Comparison of ENCODE assay signal across 8 cellular contexts in the genomic region with DNA sequence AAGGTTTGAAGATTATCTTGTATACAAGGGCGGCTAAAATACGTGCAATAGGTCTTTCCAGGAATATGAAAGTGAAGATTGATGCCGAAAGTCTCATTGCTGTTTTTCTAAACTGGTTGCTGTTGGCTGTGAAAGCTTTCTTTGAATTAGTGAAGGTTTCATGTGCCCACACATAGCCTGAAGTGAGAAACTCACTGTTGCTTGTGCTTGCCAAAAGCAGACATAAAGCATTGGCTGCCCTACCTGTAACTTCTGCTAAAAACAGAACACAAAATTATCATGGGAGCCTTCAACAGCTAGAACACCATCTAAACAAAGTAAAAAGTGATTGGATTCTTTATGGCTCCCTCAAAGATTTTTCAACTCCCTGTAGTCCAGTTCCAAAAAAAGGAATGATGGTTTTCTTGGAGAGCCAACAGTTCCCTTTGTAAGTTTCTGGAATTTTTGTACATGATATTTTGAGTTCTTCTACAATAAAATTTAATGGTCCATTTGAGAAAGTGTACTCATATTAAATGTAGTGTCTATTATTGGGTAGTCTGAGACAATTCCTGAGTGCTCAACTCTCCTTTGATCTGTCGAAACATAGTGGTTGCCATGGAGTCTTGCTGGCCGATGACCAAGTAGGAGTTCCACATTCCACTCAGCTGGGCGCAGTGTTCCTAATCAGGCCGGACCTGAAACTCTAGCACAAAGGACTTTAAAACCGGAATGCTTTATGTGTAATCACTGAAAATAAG.
A peak's percentile ranks its signal among the peaks of the same experiment; 100 is the strongest.
DNase-seq lines count a peak whose midpoint lies in the region; ATAC-seq and TF ChIP-seq lines count a peak whose summit lies in the region.

No MANE protein-coding gene starts in this region.

- H3K4me3 ChIP-seq in lower leg skin (ENCODE audit: low read depth, poor library complexity, severe bottlenecking) (no peak overlapping the region), thoracic aorta (no peak overlapping the region)

- H3K4me1 Mint-ChIP-seq in activated CD8-positive, alpha-beta T cell treated with anti-CD3 and anti-CD28 coated beads, Interleukin-2, amount 10 ng/mL, durations not matched to agents 7 days and 5 days (ENCODE audit: low read depth) = no peaks in the 10 kb centered on the region

- no peaks in the 10 kb centered on the region for H3K9me3 Mint-ChIP-seq in activated CD8-positive, alpha-beta T cell treated with anti-CD3 and anti-CD28 coated beads, Interleukin-2, amount 10 ng/mL, durations not matched to agents 7 days and 5 days (ENCODE audit: insufficient read depth)

- 12 to 16% methylated on average over 8 of the region's 8 CpGs for WGBS in lower leg skin, 2 donors

- POLR2A ChIA-PET in activated CD8-positive, alpha-beta T cell treated with anti-CD3 and anti-CD28 coated beads, Interleukin-2, amount 10 ng/mL, durations not matched to agents 7 days and 5 days (lab: Charles Lee) = no interaction called here

- TF ChIP-seq POLR2A in lower leg skin (IDR thresholded peaks at IDR 0.05) = no peak

- H3K27me3 Mint-ChIP-seq in activated CD8-positive, alpha-beta T cell treated with anti-CD3 and anti-CD28 coated beads, Interleukin-2, amount 10 ng/mL, durations not matched to agents 7 days and 5 days (ENCODE audit: low read depth) = no peaks in the 10 kb centered on the region

- H3K27ac ChIP-seq in thoracic aorta = peak overlapping the region; percentile 5 to 70

- peaks cover 14 to 37% of the 10 kb centered on the region in 2 donors for H3K4me1 ChIP-seq in thoracic aorta (ENCODE audit: control insufficient read depth in 1 of 2, low read depth in 2 of 2)

- H3K4me3 Mint-ChIP-seq in activated CD8-positive, alpha-beta T cell treated with anti-CD3 and anti-CD28 coated beads, Interleukin-2, amount 10 ng/mL, durations not matched to agents 7 days and 5 days = no peak overlapping the region

- TF ChIP-seq CTCF in lower leg skin (IDR thresholded peaks at IDR 0.05) (no peak), thoracic aorta (IDR thresholded peaks at IDR 0.05) (peak; percentile 11)

- CTCF ChIA-PET in activated CD8-positive, alpha-beta T cell treated with anti-CD3 and anti-CD28 coated beads, Interleukin-2, amount 10 ng/mL, durations not matched to agents 7 days and 5 days (lab: Charles Lee) = no interaction called here

- no peaks in the 10 kb centered on the region for H3K9me3 ChIP-seq in thoracic aorta

- DNase-seq in NCI-H2196 (lab: John Stamatoyannopoulos, UW; ENCODE audit: unreplicated experiment) (peak; percentile 75), dermis blood vessel endothelial cell (peak; percentile 98), lower leg skin (ENCODE audit: low spot score in 2 of 2) (peak; percentile 92 to 98), thoracic aorta (ENCODE audit: low spot score) (peak; percentile 73)
- no peak for DNase-seq in activated CD8-positive, alpha-beta T cell treated with anti-CD3 and anti-CD28 coated beads, Interleukin-2, amount 10 ng/mL, durations not matched to agents 7 days and 5 days

- H3K36me3 Mint-ChIP-seq in activated CD8-positive, alpha-beta T cell treated with anti-CD3 and anti-CD28 coated beads, Interleukin-2, amount 10 ng/mL, durations not matched to agents 7 days and 5 days (ENCODE audit: low read depth) = no peaks in the 10 kb centered on the region

- H3K27ac Mint-ChIP-seq in activated CD8-positive, alpha-beta T cell treated with anti-CD3 and anti-CD28 coated beads, Interleukin-2, amount 10 ng/mL, durations not matched to agents 7 days and 5 days = no peak overlapping the region

- ATAC-seq in GM19351 (IDR thresholded peaks at IDR 0.05; ENCODE audit: unreplicated experiment) (peak; percentile 60), thoracic aorta (ENCODE audit: insufficient number of reproducible peaks, low FRiP score, low read depth) (no peak), GM19328 (IDR thresholded peaks at IDR 0.05; ENCODE audit: unreplicated experiment) (no peak), GM19467 (IDR thresholded peaks at IDR 0.05; ENCODE audit: unreplicated experiment) (no peak)
- no peak for ATAC-seq in activated CD8-positive, alpha-beta T cell treated with anti-CD3 and anti-CD28 coated beads, Interleukin-2, amount 10 ng/mL, durations not matched to agents 7 days and 5 days

- intact Hi-C loops in lower leg skin (cut with DNase I; ENCODE audit: low total_unique reads) = no loop called here

- no peaks in the 10 kb centered on the region for H3K27me3 ChIP-seq in thoracic aorta (replicated peaks; ENCODE audit: insufficient read depth)

- no peaks in the 10 kb centered on the region for H3K36me3 ChIP-seq in thoracic aorta
